Comparison of ENCODE assay signal across 1 cellular context in the genomic region with DNA sequence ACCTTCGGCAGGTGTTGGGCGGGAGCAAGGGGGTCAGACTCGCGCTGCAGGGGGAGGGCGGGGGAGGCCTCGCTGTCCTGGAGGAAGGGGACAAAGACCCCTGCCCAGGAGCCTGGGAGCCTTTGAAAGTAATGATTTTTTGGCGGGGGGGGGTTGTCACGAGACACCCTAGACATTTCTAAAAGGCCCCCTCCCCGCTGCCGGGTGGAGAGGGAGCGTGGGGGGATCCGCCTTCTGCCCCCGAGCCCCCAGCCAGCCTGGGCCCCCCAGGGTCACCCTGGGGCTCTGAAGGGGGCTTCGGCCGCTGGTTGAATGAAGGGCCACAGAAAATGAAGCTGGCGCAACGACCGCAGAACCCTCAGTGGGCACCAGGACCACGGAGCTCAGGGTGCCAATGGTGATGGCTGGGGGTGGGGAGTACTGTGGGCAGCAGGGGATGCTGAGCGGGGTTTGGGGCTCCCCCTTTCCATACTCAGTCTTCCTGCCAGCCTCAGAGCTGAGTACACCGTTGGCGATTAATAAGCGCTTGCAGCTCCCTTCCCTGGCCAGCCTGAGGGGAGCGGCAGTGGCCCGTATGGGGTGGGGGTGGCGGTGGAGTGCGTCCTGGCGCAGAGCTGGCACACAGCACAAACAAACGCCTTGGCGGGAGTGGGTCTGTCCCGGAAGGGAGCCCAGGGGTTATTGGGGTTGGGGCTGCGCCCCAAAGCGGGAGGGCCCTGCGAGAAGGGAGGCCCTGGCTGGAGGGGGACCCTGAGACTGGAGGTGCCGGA.
TF ChIP-seq lines count a peak whose summit lies in the region.

No MANE protein-coding gene starts in this region.

TF ChIP-seq in HCT116, 20 proteins besides CTCF, POLR2A, EP300 and RAD21 (continued from another document):
- TF ChIP-seq ZNF274 (IDR thresholded peaks at IDR 0.05; ENCODE audit: low read depth, low read length) (no peak), EGR1 (IDR thresholded peaks at IDR 0.05; ENCODE audit: low read depth) (no peak), SIN3A (IDR thresholded peaks at IDR 0.05; ENCODE audit: low read depth) (no peak), ELF1 (IDR thresholded peaks at IDR 0.05; ENCODE audit: borderline replicate concordance, low read depth) (no peak), ZFX (IDR thresholded peaks at IDR 0.05) (no peak), CEBPB (IDR thresholded peaks at IDR 0.05; ENCODE audit: low read depth) (no peak), CBX3 (IDR thresholded peaks at IDR 0.05; ENCODE audit: low read depth) (no peak), TCF7L2 (IDR thresholded peaks at IDR 0.05; ENCODE audit: borderline replicate concordance, extremely low read depth, insufficient read depth, insufficient read length) (no peak), POLR2AphosphoS5 (IDR thresholded peaks at IDR 0.05; ENCODE audit: low read depth, low read length) (no peak), YY1 (IDR thresholded peaks at IDR 0.05; ENCODE audit: extremely low read depth, insufficient replicate concordance, low read depth, low read length) (no peak), FOSL1 (IDR thresholded peaks at IDR 0.05; ENCODE audit: low read depth) (no peak)
- TF ChIP-seq, protein P1, sequence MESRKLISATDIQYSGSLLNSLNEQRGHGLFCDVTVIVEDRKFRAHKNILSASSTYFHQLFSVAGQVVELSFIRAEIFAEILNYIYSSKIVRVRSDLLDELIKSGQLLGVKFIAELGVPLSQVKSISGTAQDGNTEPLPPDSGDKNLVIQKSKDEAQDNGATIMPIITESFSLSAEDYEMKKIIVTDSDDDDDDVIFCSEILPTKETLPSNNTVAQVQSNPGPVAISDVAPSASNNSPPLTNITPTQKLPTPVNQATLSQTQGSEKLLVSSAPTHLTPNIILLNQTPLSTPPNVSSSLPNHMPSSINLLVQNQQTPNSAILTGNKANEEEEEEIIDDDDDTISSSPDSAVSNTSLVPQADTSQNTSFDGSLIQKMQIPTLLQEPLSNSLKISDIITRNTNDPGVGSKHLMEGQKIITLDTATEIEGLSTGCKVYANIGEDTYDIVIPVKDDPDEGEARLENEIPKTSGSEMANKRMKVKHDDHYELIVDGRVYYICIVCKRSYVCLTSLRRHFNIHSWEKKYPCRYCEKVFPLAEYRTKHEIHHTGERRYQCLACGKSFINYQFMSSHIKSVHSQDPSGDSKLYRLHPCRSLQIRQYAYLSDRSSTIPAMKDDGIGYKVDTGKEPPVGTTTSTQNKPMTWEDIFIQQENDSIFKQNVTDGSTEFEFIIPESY (IDR thresholded peaks at IDR 0.05; ENCODE audit: extremely low read depth, insufficient replicate concordance, low read length) = no peak
- TF ChIP-seq, protein P2, sequence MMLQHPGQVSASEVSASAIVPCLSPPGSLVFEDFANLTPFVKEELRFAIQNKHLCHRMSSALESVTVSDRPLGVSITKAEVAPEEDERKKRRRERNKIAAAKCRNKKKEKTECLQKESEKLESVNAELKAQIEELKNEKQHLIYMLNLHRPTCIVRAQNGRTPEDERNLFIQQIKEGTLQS (IDR thresholded peaks at IDR 0.05) = no peak
- TF ChIP-seq, protein P3, sequence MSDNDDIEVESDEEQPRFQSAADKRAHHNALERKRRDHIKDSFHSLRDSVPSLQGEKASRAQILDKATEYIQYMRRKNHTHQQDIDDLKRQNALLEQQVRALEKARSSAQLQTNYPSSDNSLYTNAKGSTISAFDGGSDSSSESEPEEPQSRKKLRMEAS (IDR thresholded peaks at IDR 0.05) = no peak
